26 cellular contexts compared by ENCODE assay signal in genomic region chr14:49951946-49952345, GRCh38. TPM values are rescaled to one million over a fixed set of nuclear protein-coding genes. Genes with fewer than 3 reads are reported as not detected.
DNase-seq lines count a peak whose midpoint lies in the region; ATAC-seq and TF ChIP-seq lines count a peak whose summit lies in the region.
"Had no signal": no experiment of that assay in that cellular context is flagged by ENCODE, and none has a peak within 500 bp of the region (broad histone marks: within the 10 kb centered on the region; RNA-seq: fewer than 3 reads in every experiment).

No MANE protein-coding gene starts in this region.

- H3K4me1 Mint-ChIP-seq in type B pancreatic cell (ENCODE audit: unreplicated experiment) (peaks cover 2% of the 10 kb centered on the region), chondrocyte (ENCODE audit: low read depth) (peaks cover 43% of the 10 kb centered on the region)

- no peaks in the 10 kb centered on the region for H3K36me3 ChIP-seq in lower lobe of right lung
- H3K36me3 ChIP-seq: heart left ventricle, thoracic aorta, WERI-Rb-1 had no signal

- H3K27ac Mint-ChIP-seq in type B pancreatic cell: peak overlapping the region; percentile 91
- H3K27ac Mint-ChIP-seq in chondrocyte (ENCODE audit: unreplicated experiment): no peak overlapping the region
- H3K27ac Mint-ChIP-seq: activated CD4-positive, alpha-beta T cell treated with anti-CD3 and anti-CD28 coated beads, Interleukin-2, amount 10 ng/mL, durations not matched to agents 24 days and 14 days; activated T-cell treated with anti-CD3 and anti-CD28 coated beads, Interleukin-2, amount 50 U/mL, for 72 hours; CD4-positive, alpha-beta T cell had no signal

- H3K4me3 Mint-ChIP-seq in type B pancreatic cell (no peak overlapping the region), chondrocyte (ENCODE audit: unreplicated experiment) (no peak overlapping the region)
- H3K4me3 Mint-ChIP-seq: activated CD4-positive, alpha-beta T cell treated with anti-CD3 and anti-CD28 coated beads, Interleukin-2, amount 10 ng/mL, durations not matched to agents 24 days and 14 days; activated CD8-positive, alpha-beta memory T cell treated with anti-CD3 and anti-CD28 coated beads, Interleukin-2, amount 10 ng/mL, durations not matched to agents 7 days and 5 days; activated T-cell treated with anti-CD3 and anti-CD28 coated beads, Interleukin-2, amount 50 U/mL, for 72 hours; CD4-positive, alpha-beta T cell had no signal

- no peak for TF ChIP-seq CTCF in VCaP (conservative IDR thresholded peaks at IDR 0.05)
- no peak for TF ChIP-seq CTCF in lower lobe of right lung (IDR thresholded peaks at IDR 0.05)
- TF ChIP-seq CTCF in type B pancreatic cell (conservative IDR thresholded peaks at IDR 0.05): no peak
- no peak for TF ChIP-seq CTCF in chondrocyte (IDR thresholded peaks at IDR 0.05)

- DNase-seq in LoVo (ENCODE audit: low spot score) (peak; percentile 74), lower lobe of right lung (no peak), type B pancreatic cell (ENCODE audit: extremely low spot score, unreplicated experiment) (no peak), AG08395 (ENCODE audit: low spot score) (no peak), chondrocyte (ENCODE audit: low spot score) (no peak)
- DNase-seq: activated CD4-positive, alpha-beta T cell treated with anti-CD3 and anti-CD28 coated beads, Interleukin-2, amount 10 ng/mL, durations not matched to agents 24 days and 14 days; activated CD8-positive, alpha-beta memory T cell treated with anti-CD3 and anti-CD28 coated beads, Interleukin-2, amount 10 ng/mL, durations not matched to agents 7 days and 5 days; activated T-cell treated with anti-CD3 and anti-CD28 coated beads, Interleukin-2, amount 50 U/mL, for 72 hours; CD4-positive, alpha-beta T cell; DMS 273 treated with DMSO at 0.1 percent for 48 hours; heart left ventricle; KG1; mesenchymal stem cell; naive thymus-derived CD4-positive, alpha-beta T cell; NCI-H1694 treated with DMSO at 0.1 percent for 48 hours; NCI-H526 treated with DMSO at 0.1 percent for 48 hours; occipital lobe; stimulated activated CD4-positive, alpha-beta T cell treated with anti-CD3 and anti-CD28 coated beads, Interleukin-2, amount 100 ng/mL, for 24 hours; stimulated activated naive CD4-positive, alpha-beta T cell; WERI-Rb-1 had no signal

- intact Hi-C loops in lower lobe of right lung (cut with DNase I): no loop called here

- H3K36me3 Mint-ChIP-seq in type B pancreatic cell: no peaks in the 10 kb centered on the region
- H3K36me3 Mint-ChIP-seq in chondrocyte (ENCODE audit: low read depth): no peaks in the 10 kb centered on the region

- H3K4me1 ChIP-seq in lower lobe of right lung: peaks cover 8% of the 10 kb centered on the region

- H3K4me3 ChIP-seq in lower lobe of right lung: no peak overlapping the region
- H3K4me3 ChIP-seq: heart left ventricle, smooth muscle cell, thoracic aorta had no signal

- H3K9me3 ChIP-seq in lower lobe of right lung: no peaks in the 10 kb centered on the region
- H3K9me3 ChIP-seq: heart left ventricle, thoracic aorta had no signal

- H3K27me3 Mint-ChIP-seq in type B pancreatic cell (no peaks in the 10 kb centered on the region), chondrocyte (ENCODE audit: low read depth) (no peaks in the 10 kb centered on the region)
- H3K27me3 Mint-ChIP-seq: activated CD4-positive, alpha-beta T cell treated with anti-CD3 and anti-CD28 coated beads, Interleukin-2, amount 10 ng/mL, durations not matched to agents 24 days and 14 days; activated CD8-positive, alpha-beta memory T cell treated with anti-CD3 and anti-CD28 coated beads, Interleukin-2, amount 10 ng/mL, durations not matched to agents 7 days and 5 days; CD4-positive, alpha-beta T cell; naive thymus-derived CD4-positive, alpha-beta T cell had no signal

- H3K9me3 Mint-ChIP-seq in type B pancreatic cell (no peaks in the 10 kb centered on the region), chondrocyte (ENCODE audit: low read depth) (no peaks in the 10 kb centered on the region)
- H3K9me3 Mint-ChIP-seq: CD4-positive, alpha-beta T cell; naive thymus-derived CD4-positive, alpha-beta T cell had no signal

- peak; percentile 79 to 82 for ATAC-seq in lower lobe of right lung
- ATAC-seq in HG03460 (IDR thresholded peaks at IDR 0.05; ENCODE audit: unreplicated experiment): no peak
- ATAC-seq: activated CD8-positive, alpha-beta memory T cell treated with anti-CD3 and anti-CD28 coated beads, Interleukin-2, amount 10 ng/mL, durations not matched to agents 7 days and 5 days; activated naive CD4-positive, alpha-beta T cell treated with anti-CD3 and anti-CD28 coated beads, Interleukin-2, amount 50 U/mL, for 72 hours; activated T-cell treated with anti-CD3 and anti-CD28 coated beads, Interleukin-2, amount 50 U/mL, for 72 hours; heart left ventricle; naive thymus-derived CD4-positive, alpha-beta T cell; SK-N-SH treated with all-trans-retinoic acid at 6 μM for 48 hours had no signal

- H3K27ac ChIP-seq in VCaP (peak overlapping the region; percentile 76), lower lobe of right lung (no peak overlapping the region)
- H3K27ac ChIP-seq: heart left ventricle, thoracic aorta, WERI-Rb-1 had no signal

- no peaks in the 10 kb centered on the region for H3K27me3 ChIP-seq in lower lobe of right lung (ENCODE audit: low read depth)
- H3K27me3 ChIP-seq: heart left ventricle had no signal

RNA-seq across cellular contexts. Expression of gene ARF6, which starts 59.1 kb away (rescaled TPM):
- total RNA-seq in lower lobe of right lung: 65.3 TPM
- 86.4 and 184 TPM in 2 replicates for total RNA-seq in type B pancreatic cell (ENCODE audit: low replicate concordance)
- 53.2 to 55.3 TPM (median 54.4 TPM) in 3 replicates for total RNA-seq in chondrocyte
